8 cellular contexts compared by ENCODE assay signal in the genomic region with DNA sequence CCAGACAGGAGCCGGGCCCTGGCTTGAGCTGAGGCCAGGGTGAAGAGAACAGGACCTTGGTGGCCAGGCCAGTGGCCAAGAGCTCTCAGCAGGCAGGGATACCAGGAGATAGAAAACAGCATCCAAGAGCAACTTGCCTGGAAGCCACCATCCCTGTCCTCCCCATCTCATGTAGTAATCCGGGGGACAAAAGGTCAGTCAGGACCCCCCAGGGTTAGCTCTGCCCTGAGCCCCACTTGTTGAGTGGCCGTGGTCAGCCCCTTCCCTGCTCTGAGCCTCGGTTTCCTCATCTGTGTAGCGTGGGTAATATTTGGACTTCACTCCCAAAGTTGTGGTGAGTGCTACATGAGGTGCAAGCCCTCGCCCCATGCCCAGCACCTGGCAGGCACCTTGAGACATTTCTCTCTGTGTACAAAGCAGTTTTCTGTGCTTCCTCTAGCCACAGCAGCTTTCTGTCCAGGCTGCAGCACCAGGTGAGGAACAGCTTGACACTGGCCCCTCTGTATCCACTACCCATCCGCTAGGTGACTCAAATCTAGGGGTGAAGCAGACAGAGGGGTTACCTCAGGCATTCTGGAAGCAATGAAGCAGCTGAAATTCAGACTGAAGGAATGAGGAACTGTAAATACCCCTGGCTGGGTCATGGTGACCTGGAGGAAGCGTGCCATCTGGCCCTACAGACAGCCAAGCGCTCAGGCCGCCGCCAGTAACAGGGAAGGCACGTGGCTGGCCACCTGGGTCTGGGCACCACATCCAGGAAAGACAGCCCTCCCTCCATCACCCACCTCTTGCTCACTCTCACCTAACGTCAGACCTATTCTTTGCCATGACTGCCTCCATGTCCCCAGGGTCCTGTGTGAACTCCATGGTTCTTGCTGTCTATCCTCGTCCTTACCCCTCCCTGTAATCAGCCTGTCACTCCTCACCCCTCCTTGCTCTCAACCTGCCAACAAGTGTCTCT. TPM values are rescaled to one million over a fixed set of nuclear protein-coding genes. Genes with fewer than 3 reads are reported as not detected.
A peak's percentile ranks its signal among the peaks of the same experiment; 100 is the strongest.
DNase-seq lines count a peak whose midpoint lies in the region; ATAC-seq and TF ChIP-seq lines count a peak whose summit lies in the region.
"Had no signal": no experiment of that assay in that cellular context is flagged by ENCODE, and none has a peak within 500 bp of the region (broad histone marks: within the 10 kb centered on the region; RNA-seq: fewer than 3 reads in every experiment).

No MANE protein-coding gene starts in this region.

- peaks cover 60% of the 10 kb centered on the region for H3K36me3 Mint-ChIP-seq in T-cell

- no peaks in the 10 kb centered on the region for H3K27me3 Mint-ChIP-seq in T-cell

- WGBS in esophagus squamous epithelium, 2 donors, result 38 to 55% methylated on average over 4 to 11 of the region's 14 CpGs
- 60 to 74% (median 63%) methylated on average over 14 of the region's 14 CpGs for WGBS in spleen, 5 donors

- no peaks in the 10 kb centered on the region for H3K9me3 Mint-ChIP-seq in T-cell

- H3K36me3 ChIP-seq in HEK293 (ENCODE audit: control insufficient read depth in 2 of 2, insufficient read depth in 1 of 2, low read length in 2 of 2) (peaks cover 0 to 3% of the 10 kb centered on the region in 2 experiments; a peak in 1 of 3 replicates), esophagus squamous epithelium (peaks cover 0 to 29% (median 3%) of the 10 kb centered on the region in 3 donors), spleen (peaks cover 0 to 58% (median 32%) of the 10 kb centered on the region in 6 donors)

- peak overlapping the region; percentile 99 to 100 for H3K27ac Mint-ChIP-seq in T-cell

- CTCF ChIA-PET in HEK293 (lab: Yijun Ruan, JAX), result interaction anchor here (0.6 to 1.0 kb wide), 3 partner anchors 32 to 253 kb away, joined by 3 to 5 read pairs (median 4); no protein-coding TSS in a partner anchor
- CTCF ChIA-PET in T-cell (lab: Charles Lee), result no interaction called here

- H3K4me3 ChIP-seq in HEK293 (ENCODE audit: low read depth, low read length), result no peak overlapping the region
- H3K4me3 ChIP-seq in esophagus squamous epithelium, result no peak overlapping the region
- H3K4me3 ChIP-seq in spleen, result no peak overlapping the region
- H3K4me3 ChIP-seq: Peyer's patch had no signal

- peak overlapping the region; percentile 80 to 96 (median 93) for H3K4me3 Mint-ChIP-seq in T-cell

- H3K4me1 Mint-ChIP-seq in T-cell, result peaks cover 97 to 100% (median 99%) of the 10 kb centered on the region in 3 donors

- TF ChIP-seq CTCF in HEK293 (tag by site-specific recombination; IDR thresholded peaks at IDR 0.05) (no peak), esophagus squamous epithelium (IDR thresholded peaks at IDR 0.05) (no peak), spleen (IDR thresholded peaks at IDR 0.05 in 8 of 11, conservative IDR thresholded peaks at IDR 0.05 in 3 of 11) (no peak)

- H3K9me3 ChIP-seq in HEK293 (ENCODE audit: control insufficient read depth, insufficient read depth, low read depth, low read length), result no peaks in the 10 kb centered on the region
- H3K9me3 ChIP-seq in esophagus squamous epithelium, result no peaks in the 10 kb centered on the region
- no peaks in the 10 kb centered on the region for H3K9me3 ChIP-seq in spleen
- H3K9me3 ChIP-seq: Peyer's patch had no signal

- POLR2A ChIA-PET in HEK293 (lab: Yijun Ruan, JAX) (no interaction called here), T-cell (lab: Charles Lee) (no interaction called here)

- ATAC-seq in T-cell (replicated peaks in 1 of 4) (no peak), SK-N-SH treated with all-trans-retinoic acid at 6 μM for 48 hours (no peak), HG02884 (IDR thresholded peaks at IDR 0.05; ENCODE audit: unreplicated experiment) (no peak)

- intact Hi-C loops in esophagus squamous epithelium (cut with DNase I) (no loop called here), spleen (cut with DNase I; ENCODE audit: low total_unique reads) (no loop called here)

- H3K27me3 ChIP-seq in esophagus squamous epithelium (no peaks in the 10 kb centered on the region), spleen (replicated peaks in 1 of 7) (no peaks in the 10 kb centered on the region)
- H3K27me3 ChIP-seq: Peyer's patch had no signal

- DNase-seq in T-cell (no peak), esophagus squamous epithelium (lab: John Stamatoyannopoulos, UW) (no peak), spleen (peak; percentile 89), NCI-H82 (lab: John Stamatoyannopoulos, UW) (no peak)

- H3K27ac ChIP-seq in HEK293 (ENCODE audit: extremely low read depth, low read depth, low read length), result no peak overlapping the region
- peak overlapping the region; percentile 60 to 97 (median 78) for H3K27ac ChIP-seq in esophagus squamous epithelium
- peak overlapping the region; percentile 19 to 93 (median 64) for H3K27ac ChIP-seq in spleen

- no peaks in the 10 kb centered on the region for H3K4me1 ChIP-seq in HEK293 (ENCODE audit: control insufficient read depth, insufficient read depth, low read length)
- peaks cover 67 to 100% (median 77%) of the 10 kb centered on the region in 3 donors for H3K4me1 ChIP-seq in esophagus squamous epithelium
- H3K4me1 ChIP-seq in spleen, result peaks cover 43 to 100% (median 98%) of the 10 kb centered on the region in 6 donors

- no peak for TF ChIP-seq POLR2A in esophagus squamous epithelium (IDR thresholded peaks at IDR 0.05)
- TF ChIP-seq POLR2A in spleen (IDR thresholded peaks at IDR 0.05), result no peak

TF ChIP-seq in HEK293, 187 proteins besides CTCF, POLR2A, EP300 and RAD21:
- TF ChIP-seq ZNF266 (tag by site-specific recombination; IDR thresholded peaks at IDR 0.05; ENCODE audit: low read depth), result no peak
- TF ChIP-seq SCRT2 (tag by site-specific recombination; IDR thresholded peaks at IDR 0.05), result peak; percentile 38; the same call in 1 of the 2 replicates
TF ChIP-seq in HEK293: peak in this region for 1.

TF ChIP-seq in SK-N-SH treated with all-trans-retinoic acid at 6 μM for 48 hours, 23 proteins besides CTCF, POLR2A, EP300 and RAD21:
- TF ChIP-seq GLIS3 (CRISPR knock-in tag; IDR thresholded peaks at IDR 0.05) (no peak), ZFP30 (CRISPR knock-in tag; IDR thresholded peaks at IDR 0.05) (no peak)

RNA-seq across cellular contexts. Expression of a gene that starts 6.7 kb away (rescaled TPM):
- total RNA-seq in T-cell (100 to 1,000 TPM in 3 of 5 donors, 10 to 100 TPM in 2; 37.4 to 217 (median 190) TPM), esophagus squamous epithelium (10 to 100 TPM in 1 of 4 donors, 1 to 10 TPM in 3; 3.1 to 11.1 (median 6.8) TPM), spleen (10 to 100 TPM in 5 of 7 donors, 1 to 10 TPM in 2; 8.7 to 23.6 (median 14.0) TPM)
- polyA plus RNA-seq in spleen, result 1 to 10 TPM; 2.9 to 7.4 (median 6.7) TPM

RNA-seq across cellular contexts. Expression of a gene that starts 12.0 kb away (rescaled TPM):
- total RNA-seq in T-cell (10 to 100 TPM; 35.1 to 66.6 (median 53.0) TPM), esophagus squamous epithelium (10 to 100 TPM; 46.5 to 65.6 (median 52.3) TPM), spleen (10 to 100 TPM; 34.7 to 55.0 (median 44.9) TPM)
- polyA plus RNA-seq in spleen, result 10 to 100 TPM; 18.0 to 34.8 (median 18.9) TPM

RNA-seq across cellular contexts. Expression of a gene that starts 35.6 kb away (rescaled TPM):
- total RNA-seq in T-cell (10 to 100 TPM; 35.5 to 66.6 (median 42.0) TPM), esophagus squamous epithelium (10 to 100 TPM in 1 of 4 donors, 1 to 10 TPM in 3; 4.4 to 11.8 (median 4.9) TPM), spleen (10 to 100 TPM in 6 of 7 donors, 1 to 10 TPM in 1; 7.6 to 22.5 (median 18.9) TPM)
- 10 to 100 TPM; 25.1 to 45.2 (median 41.1) TPM for polyA plus RNA-seq in spleen

RNA-seq across cellular contexts. Expression of a gene that starts 37.4 kb away (rescaled TPM):
- 10 to 100 TPM; 15.3 to 24.7 (median 19.5) TPM for total RNA-seq in T-cell
- 1 to 10 TPM in 2 of 4 donors, under 1 TPM in 2; 0.15 to 3.2 (median 1.2) TPM for total RNA-seq in esophagus squamous epithelium
- total RNA-seq in spleen, result 10 to 100 TPM in 1 of 7 donors, 1 to 10 TPM in 6; 3.2 to 12.2 (median 5.8) TPM
- polyA plus RNA-seq in spleen, result 1 to 10 TPM; 2.3 to 4.6 (median 3.5) TPM
